In the genomic region with DNA sequence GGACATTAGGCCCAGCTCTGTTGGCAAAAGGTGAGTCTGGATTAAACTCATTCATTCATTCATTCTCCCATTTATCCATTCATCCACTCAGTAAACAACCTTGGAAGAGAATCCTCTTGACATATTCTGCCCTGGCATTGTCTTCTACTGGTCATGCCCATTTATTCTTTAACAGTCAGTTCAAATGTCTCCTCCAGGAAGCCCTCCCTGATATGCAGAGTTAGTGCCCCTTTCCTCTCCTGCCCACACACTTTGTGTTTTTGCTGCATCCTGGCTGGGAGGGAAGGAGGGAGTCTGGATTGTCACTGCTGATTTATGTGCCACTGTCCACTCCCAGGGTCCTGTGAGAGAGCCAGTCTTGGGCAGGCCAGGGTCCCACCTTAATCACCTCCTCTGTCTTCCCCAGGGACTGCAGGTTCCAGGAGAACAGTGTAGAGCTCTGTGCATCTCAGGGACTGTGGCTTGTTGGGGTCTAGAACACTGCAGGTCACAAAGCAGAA, we compare ENCODE assay signal across 26 cellular contexts.
"Had no signal": no experiment of that assay in that cellular context is flagged by ENCODE, and none has a peak within 500 bp of the region (broad histone marks: within the 10 kb centered on the region; RNA-seq: fewer than 3 reads in every experiment).

No MANE protein-coding gene starts in this region.

- DNase-seq: colonic mucosa; cortex of kidney; effector CD8-positive, alpha-beta T cell; effector memory CD8-positive, alpha-beta T cell; endodermal cell; esophagus squamous epithelium; foreskin fibroblast; foreskin melanocyte; gastrocnemius medialis; glutamatergic neuron; head of caudate nucleus; hippocampal formation; left ventricle myocardium superior; lower lobe of right lung; mesenchymal stem cell; naive B cell had no signal

- H3K4me1 Mint-ChIP-seq: naive B cell had no signal

- H3K27ac Mint-ChIP-seq: dendritic cell treated with granulocyte-macrophage colony-stimulating factor and Interleukin-4, amounts not matched to agents 40 ng/mL and 50 ng/mL, for 4 days; endodermal cell; mesothelial cell of epicardium; naive B cell had no signal

- H3K9me3 Mint-ChIP-seq: dendritic cell treated with granulocyte-macrophage colony-stimulating factor and Interleukin-4, amounts not matched to agents 40 ng/mL and 50 ng/mL, for 4 days; effector memory CD8-positive, alpha-beta T cell; mesothelial cell of epicardium; naive B cell had no signal

- H3K4me3 ChIP-seq: colonic mucosa, esophagus squamous epithelium, gastrocnemius medialis, heart right ventricle, lower lobe of right lung, mucosa of descending colon had no signal

- H3K4me1 ChIP-seq: colonic mucosa, esophagus squamous epithelium, gastrocnemius medialis, lower lobe of right lung had no signal

- H3K36me3 Mint-ChIP-seq: mesothelial cell of epicardium, naive B cell had no signal

- H3K36me3 ChIP-seq: colonic mucosa, esophagus squamous epithelium, gastrocnemius medialis, heart right ventricle, lower lobe of right lung had no signal

- H3K27ac ChIP-seq: colonic mucosa, epithelial cell of prostate, esophagus squamous epithelium, gastrocnemius medialis, heart right ventricle, lower lobe of right lung had no signal

- H3K4me3 Mint-ChIP-seq: dendritic cell treated with granulocyte-macrophage colony-stimulating factor and Interleukin-4, amounts not matched to agents 40 ng/mL and 50 ng/mL, for 4 days; effector memory CD8-positive, alpha-beta T cell; endodermal cell; mesothelial cell of epicardium; naive B cell had no signal

- H3K27me3 ChIP-seq: colonic mucosa, gastrocnemius medialis, heart right ventricle had no signal

- H3K27me3 Mint-ChIP-seq: dendritic cell treated with granulocyte-macrophage colony-stimulating factor and Interleukin-4, amounts not matched to agents 40 ng/mL and 50 ng/mL, for 4 days had no signal

- H3K9me3 ChIP-seq: colonic mucosa, esophagus squamous epithelium, gastrocnemius medialis, lower lobe of right lung, mucosa of descending colon had no signal

- ATAC-seq: effector memory CD8-positive, alpha-beta T cell; esophagus mucosa; gastrocnemius medialis; left lobe of liver; lower lobe of right lung; mucosa of descending colon had no signal

- FAIRE-seq: endometrium, islet of Langerhans, keratinocyte had no signal
